3 cellular contexts compared by ENCODE assay signal in genomic region chr1:51954783-51955182, GRCh38.
TF ChIP-seq lines count a peak whose summit lies in the region.

No MANE protein-coding gene starts in this region.

TF ChIP-seq in liver, 16 proteins besides CTCF, POLR2A, EP300 and RAD21 (continued from another document):
- TF ChIP-seq REST (IDR thresholded peaks at IDR 0.05) (no peak), HNF4G (IDR thresholded peaks at IDR 0.05) (no peak)

TF ChIP-seq in HepG2, 621 proteins besides CTCF, POLR2A, EP300 and RAD21 (continued from another document):
- no peak for TF ChIP-seq ZBTB37 (CRISPR knock-in tag; IDR thresholded peaks at IDR 0.05)
- no peak for TF ChIP-seq ARNT (IDR thresholded peaks at IDR 0.05)
- TF ChIP-seq TEF (CRISPR knock-in tag; IDR thresholded peaks at IDR 0.05), result no peak
- no peak for TF ChIP-seq NR2F6 (IDR thresholded peaks at IDR 0.05)
- no peak for TF ChIP-seq NR2F6 (CRISPR knock-in tag; IDR thresholded peaks at IDR 0.05)
- no peak for TF ChIP-seq RARG (CRISPR knock-in tag; IDR thresholded peaks at IDR 0.05; ENCODE audit: low read depth)
- TF ChIP-seq ZNF20 (CRISPR knock-in tag; IDR thresholded peaks at IDR 0.05), result no peak
- no peak for TF ChIP-seq ZNF138 (CRISPR knock-in tag; IDR thresholded peaks at IDR 0.05; ENCODE audit: low read depth)
- no peak for TF ChIP-seq ZNF775 (CRISPR knock-in tag; IDR thresholded peaks at IDR 0.05; ENCODE audit: borderline replicate concordance)
- no peak for TF ChIP-seq SAFB2 (CRISPR knock-in tag; IDR thresholded peaks at IDR 0.05; ENCODE audit: borderline replicate concordance, low read depth)
- no peak for TF ChIP-seq FOXA3 (CRISPR knock-in tag; IDR thresholded peaks at IDR 0.05)
- TF ChIP-seq HCFC1 (IDR thresholded peaks at IDR 0.05; ENCODE audit: low read depth, low read length), result no peak
- TF ChIP-seq MYNN (CRISPR knock-in tag; IDR thresholded peaks at IDR 0.05; ENCODE audit: low read depth), result no peak
- TF ChIP-seq ZNF703 (CRISPR knock-in tag; IDR thresholded peaks at IDR 0.05; ENCODE audit: borderline replicate concordance), result no peak
- no peak for TF ChIP-seq TEAD2 (CRISPR knock-in tag; IDR thresholded peaks at IDR 0.05)
- no peak for TF ChIP-seq ZBTB21 (CRISPR knock-in tag; IDR thresholded peaks at IDR 0.05)
TF ChIP-seq in HepG2: peak in this region for 0.

TF ChIP-seq in GM23338, 12 proteins besides CTCF, POLR2A, EP300 and RAD21 (continued from another document):
- TF ChIP-seq REST (IDR thresholded peaks at IDR 0.05; ENCODE audit: unreplicated experiment), result no peak
- TF ChIP-seq ETS1 (IDR thresholded peaks at IDR 0.05), result no peak
- TF ChIP-seq EZH2 (IDR thresholded peaks at IDR 0.05; ENCODE audit: low read depth, unreplicated experiment), result no peak
- TF ChIP-seq EZH2phosphoT487 (IDR thresholded peaks at IDR 0.05; ENCODE audit: unreplicated experiment), result no peak
- no peak for TF ChIP-seq CREB1 (CRISPR knock-in tag; IDR thresholded peaks at IDR 0.05; ENCODE audit: low read depth)
- no peak for TF ChIP-seq NANOG (IDR thresholded peaks at IDR 0.05; ENCODE audit: borderline replicate concordance)
- no peak for TF ChIP-seq POLR2AphosphoS5 (IDR thresholded peaks at IDR 0.05; ENCODE audit: low read depth)
- TF ChIP-seq JUNB (IDR thresholded peaks at IDR 0.05; ENCODE audit: unreplicated experiment), result no peak
- TF ChIP-seq, protein P1, sequence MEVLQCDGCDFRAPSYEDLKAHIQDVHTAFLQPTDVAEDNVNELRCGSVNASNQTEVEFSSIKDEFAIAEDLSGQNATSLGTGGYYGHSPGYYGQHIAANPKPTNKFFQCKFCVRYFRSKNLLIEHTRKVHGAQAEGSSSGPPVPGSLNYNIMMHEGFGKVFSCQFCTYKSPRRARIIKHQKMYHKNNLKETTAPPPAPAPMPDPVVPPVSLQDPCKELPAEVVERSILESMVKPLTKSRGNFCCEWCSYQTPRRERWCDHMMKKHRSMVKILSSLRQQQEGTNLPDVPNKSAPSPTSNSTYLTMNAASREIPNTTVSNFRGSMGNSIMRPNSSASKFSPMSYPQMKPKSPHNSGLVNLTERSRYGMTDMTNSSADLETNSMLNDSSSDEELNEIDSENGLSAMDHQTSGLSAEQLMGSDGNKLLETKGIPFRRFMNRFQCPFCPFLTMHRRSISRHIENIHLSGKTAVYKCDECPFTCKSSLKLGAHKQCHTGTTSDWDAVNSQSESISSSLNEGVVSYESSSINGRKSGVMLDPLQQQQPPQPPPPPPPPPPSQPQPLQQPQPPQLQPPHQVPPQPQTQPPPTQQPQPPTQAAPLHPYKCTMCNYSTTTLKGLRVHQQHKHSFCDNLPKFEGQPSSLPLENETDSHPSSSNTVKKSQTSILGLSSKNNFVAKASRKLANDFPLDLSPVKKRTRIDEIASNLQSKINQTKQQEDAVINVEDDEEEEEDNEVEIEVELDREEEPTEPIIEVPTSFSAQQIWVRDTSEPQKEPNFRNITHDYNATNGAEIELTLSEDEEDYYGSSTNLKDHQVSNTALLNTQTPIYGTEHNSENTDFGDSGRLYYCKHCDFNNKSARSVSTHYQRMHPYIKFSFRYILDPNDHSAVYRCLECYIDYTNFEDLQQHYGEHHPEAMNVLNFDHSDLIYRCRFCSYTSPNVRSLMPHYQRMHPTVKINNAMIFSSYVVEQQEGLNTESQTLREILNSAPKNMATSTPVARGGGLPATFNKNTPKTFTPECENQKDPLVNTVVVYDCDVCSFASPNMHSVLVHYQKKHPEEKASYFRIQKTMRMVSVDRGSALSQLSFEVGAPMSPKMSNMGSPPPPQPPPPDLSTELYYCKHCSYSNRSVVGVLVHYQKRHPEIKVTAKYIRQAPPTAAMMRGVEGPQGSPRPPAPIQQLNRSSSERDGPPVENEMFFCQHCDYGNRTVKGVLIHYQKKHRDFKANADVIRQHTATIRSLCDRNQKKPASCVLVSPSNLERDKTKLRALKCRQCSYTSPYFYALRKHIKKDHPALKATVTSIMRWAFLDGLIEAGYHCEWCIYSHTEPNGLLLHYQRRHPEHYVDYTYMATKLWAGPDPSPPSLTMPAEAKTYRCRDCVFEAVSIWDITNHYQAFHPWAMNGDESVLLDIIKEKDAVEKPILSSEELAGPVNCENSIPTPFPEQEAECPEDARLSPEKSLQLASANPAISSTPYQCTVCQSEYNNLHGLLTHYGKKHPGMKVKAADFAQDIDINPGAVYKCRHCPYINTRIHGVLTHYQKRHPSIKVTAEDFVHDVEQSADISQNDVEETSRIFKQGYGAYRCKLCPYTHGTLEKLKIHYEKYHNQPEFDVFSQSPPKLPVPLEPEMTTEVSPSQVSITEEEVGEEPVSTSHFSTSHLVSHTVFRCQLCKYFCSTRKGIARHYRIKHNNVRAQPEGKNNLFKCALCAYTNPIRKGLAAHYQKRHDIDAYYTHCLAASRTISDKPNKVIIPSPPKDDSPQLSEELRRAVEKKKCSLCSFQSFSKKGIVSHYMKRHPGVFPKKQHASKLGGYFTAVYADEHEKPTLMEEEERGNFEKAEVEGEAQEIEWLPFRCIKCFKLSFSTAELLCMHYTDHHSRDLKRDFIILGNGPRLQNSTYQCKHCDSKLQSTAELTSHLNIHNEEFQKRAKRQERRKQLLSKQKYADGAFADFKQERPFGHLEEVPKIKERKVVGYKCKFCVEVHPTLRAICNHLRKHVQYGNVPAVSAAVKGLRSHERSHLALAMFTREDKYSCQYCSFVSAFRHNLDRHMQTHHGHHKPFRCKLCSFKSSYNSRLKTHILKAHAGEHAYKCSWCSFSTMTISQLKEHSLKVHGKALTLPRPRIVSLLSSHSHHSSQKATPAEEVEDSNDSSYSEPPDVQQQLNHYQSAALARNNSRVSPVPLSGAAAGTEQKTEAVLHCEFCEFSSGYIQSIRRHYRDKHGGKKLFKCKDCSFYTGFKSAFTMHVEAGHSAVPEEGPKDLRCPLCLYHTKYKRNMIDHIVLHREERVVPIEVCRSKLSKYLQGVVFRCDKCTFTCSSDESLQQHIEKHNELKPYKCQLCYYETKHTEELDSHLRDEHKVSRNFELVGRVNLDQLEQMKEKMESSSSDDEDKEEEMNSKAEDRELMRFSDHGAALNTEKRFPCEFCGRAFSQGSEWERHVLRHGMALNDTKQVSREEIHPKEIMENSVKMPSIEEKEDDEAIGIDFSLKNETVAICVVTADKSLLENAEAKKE (CRISPR knock-in tag; IDR thresholded peaks at IDR 0.05), result no peak
- no peak for TF ChIP-seq ZNF114 (CRISPR knock-in tag; IDR thresholded peaks at IDR 0.05)
